In genomic region chr7:101308245-101309085, GRCh38 we compare ENCODE assay signal across 1 cellular context.
TF ChIP-seq lines count a peak whose summit lies in the region.

No MANE protein-coding gene starts in this region.

TF ChIP-seq in GM23338, 12 proteins besides CTCF, POLR2A, EP300 and RAD21 (continued from another document):
- TF ChIP-seq ZNF462 (CRISPR knock-in tag; IDR thresholded peaks at IDR 0.05) (no peak), JUNB (IDR thresholded peaks at IDR 0.05; ENCODE audit: unreplicated experiment) (no peak), ZNF331 (CRISPR knock-in tag; IDR thresholded peaks at IDR 0.05; ENCODE audit: low read depth) (no peak)
